In genomic region chr3:167375478-167375877, GRCh38 we compare ENCODE assay signal across 8 cellular contexts. TPM values are rescaled to one million over a fixed set of nuclear protein-coding genes. Genes with fewer than 3 reads are reported as not detected.
"Had no signal": no experiment of that assay in that cellular context is flagged by ENCODE, and none has a peak within 500 bp of the region (broad histone marks: within the 10 kb centered on the region; RNA-seq: fewer than 3 reads in every experiment).

No MANE protein-coding gene starts in this region.

- H3K9ac ChIP-seq: GM23248 had no signal

- FAIRE-seq: H54, HTR-8/SVneo had no signal

- DNase-seq: GM23248, GOT3, H9, HCEC 1CT, KG1 had no signal

- H3K27ac ChIP-seq: GM23248 had no signal

- H2AFZ ChIP-seq: GM23248 had no signal

- H3K4me3 ChIP-seq: GM23248 had no signal

RNA-seq across cellular contexts. Expression of gene ZBBX, which starts 4.6 kb away (rescaled TPM):
- total RNA-seq: GM23248, HT-29 had no signal
- polyA plus RNA-seq: GM23248 had no signal
